9 cellular contexts compared by ENCODE assay signal in genomic region chr12:53352331-53353258, GRCh38. TPM values are rescaled to one million over a fixed set of nuclear protein-coding genes. Genes with fewer than 3 reads are reported as not detected.
DNase-seq lines count a peak whose midpoint lies in the region; ATAC-seq and TF ChIP-seq lines count a peak whose summit lies in the region.
"Had no signal": no experiment of that assay in that cellular context is flagged by ENCODE, and none has a peak within 500 bp of the region (broad histone marks: within the 10 kb centered on the region; RNA-seq: fewer than 3 reads in every experiment).

No MANE protein-coding gene starts in this region.

- peak; percentile 67 for ATAC-seq in HG03060 (IDR thresholded peaks at IDR 0.05; ENCODE audit: low read depth, unreplicated experiment)

- TF ChIP-seq CTCF in GM12873 (IDR thresholded peaks at IDR 0.05; ENCODE audit: insufficient read depth, low read depth, low read length, missing control alignments) = peak; percentile 87
- TF ChIP-seq CTCF in WI38 (IDR thresholded peaks at IDR 0.05; ENCODE audit: low read depth, low read length) = peak; percentile 60
- peak; percentile 81 to 87 for TF ChIP-seq CTCF in mammary epithelial cell (conservative IDR thresholded peaks at IDR 0.05 in 1 of 2, IDR thresholded peaks at IDR 0.05 in 1 of 2; ENCODE audit: extremely low read depth in 1 of 2, insufficient read depth in 1 of 2, low read depth in 1 of 2, low read length in 2 of 2)

- in situ Hi-C loops in mammary epithelial cell (cut with MboI; ENCODE audit: low sequenced_read_pairs in 2 of 2) = loop anchor here in 1 of 2 donors (10.0 kb wide), 1 partner anchor 62 kb away; no protein-coding TSS in a partner anchor

- no peak overlapping the region for H3K4me2 ChIP-seq in mammary epithelial cell (ENCODE audit: insufficient read depth, low read depth, low read length)

- WGBS in mammary epithelial cell (ENCODE audit: low coverage, missing lambda C conversion rate) = 51% methylated on average over 21 of the region's 22 CpGs

- H2AFZ ChIP-seq in mammary epithelial cell (ENCODE audit: low read depth, low read length) = peak overlapping the region; percentile 11

- no peak overlapping the region for H3K9ac ChIP-seq in mammary epithelial cell (ENCODE audit: insufficient read depth, low read length)

- no peaks in the 10 kb centered on the region for H3K79me2 ChIP-seq in mammary epithelial cell (ENCODE audit: insufficient read depth, low read length)

- BruUV-seq in mammary epithelial cell (replicated peaks; lab: Mats Ljungman, UMichigan) = no TSS peak

- H3K4me1 ChIP-seq in mammary epithelial cell (ENCODE audit: insufficient read depth, low read length) = no peaks in the 10 kb centered on the region

- no peaks in the 10 kb centered on the region for H3K36me3 ChIP-seq in mammary epithelial cell (ENCODE audit: insufficient read depth, low read length)

- H3K9me3 ChIP-seq in mammary epithelial cell (replicated peaks; ENCODE audit: insufficient read depth, low read length) = no peaks in the 10 kb centered on the region

- no peaks in the 10 kb centered on the region for H3K27me3 ChIP-seq in mammary epithelial cell (ENCODE audit: insufficient read depth, low read length)

- CTCF ChIA-PET in mammary epithelial cell (lab: Charles Lee; ENCODE audit: low non-redundant PET) = interaction anchor here (0.6 to 1.0 kb wide), 6 partner anchors 16 to 70 kb away, joined by 3 to 16 read pairs (median 5); no protein-coding TSS in a partner anchor

- H3K4me3 ChIP-seq in WI38 (ENCODE audit: low read depth, low read length) = no peak overlapping the region
- no peak overlapping the region for H3K4me3 ChIP-seq in mammary epithelial cell (replicated peaks in 1 of 3; ENCODE audit: insufficient read depth in 1 of 3, low read depth in 2 of 3, low read length in 3 of 3)

- intact Hi-C loops in mammary epithelial cell (cut with micrococcal nuclease) = loop anchor here (1.0 kb wide), 4 partner anchors 30 to 156 kb away; partner anchors contain the start of gene PCBP2

- no peaks in the 10 kb centered on the region for H4K20me1 ChIP-seq in mammary epithelial cell (ENCODE audit: insufficient read depth, low read length)

- no peak overlapping the region for H3K27ac ChIP-seq in mammary epithelial cell (ENCODE audit: insufficient read depth, low read depth, low read length)

- DNase-seq in NCI-H226 = peak; percentile 68
- DNase-seq in mammary epithelial cell = peak; percentile 72
- peak; percentile 96 for DNase-seq in islet precursor cell
- peak; percentile 60 to 84 for DNase-seq in stimulated activated CD4-positive, alpha-beta T cell treated with anti-CD3 and anti-CD28 coated beads, Interleukin-1b, Interleukin-23, amount 100 ng/mL, for 4 hours (ENCODE audit: low read depth in 2 of 2)
- no peak for DNase-seq in mesenteric fat pad (ENCODE audit: low spot score)

- dilution Hi-C loops in mammary epithelial cell (cut with HindIII; ENCODE audit: low sequenced_read_pairs) = no loop called here

RNA-seq across cellular contexts. Expression of gene SP7, which starts 16.4 kb away (rescaled TPM):
- total RNA-seq in mammary epithelial cell = not detected
- not detected for polyA plus RNA-seq in mammary epithelial cell
- not detected for polyA minus RNA-seq in mammary epithelial cell
- total RNA-seq in mesenteric fat pad = not detected
- total RNA-seq: subcutaneous adipose tissue had no signal

RNA-seq across cellular contexts. Expression of gene SP1, which starts 27.4 kb away (rescaled TPM):
- total RNA-seq in mammary epithelial cell = 10 to 100 TPM; 55.3 to 56.9 TPM
- 38.9 TPM for polyA plus RNA-seq in mammary epithelial cell
- polyA minus RNA-seq in mammary epithelial cell = 74.9 TPM
- total RNA-seq in mesenteric fat pad = 60.5 TPM

RNA-seq across cellular contexts. Expression of gene AAAS, which starts 31.2 kb away (rescaled TPM):
- total RNA-seq in mammary epithelial cell (10 to 100 TPM; 29.2 to 45.4 TPM), mesenteric fat pad (36.4 TPM)
- polyA plus RNA-seq in mammary epithelial cell = 58.3 TPM
- polyA minus RNA-seq in mammary epithelial cell = 84.3 TPM

RNA-seq across cellular contexts. Expression of gene MYG1, which starts 53.1 kb away (rescaled TPM):
- 10 to 100 TPM; 29.5 to 61.9 TPM for total RNA-seq in mammary epithelial cell
- polyA plus RNA-seq in mammary epithelial cell = 50.9 TPM
- polyA minus RNA-seq in mammary epithelial cell = 31.3 TPM
- 41.4 TPM for total RNA-seq in mesenteric fat pad

RNA-seq across cellular contexts. Expression of gene PFDN5, which starts 57.3 kb away (rescaled TPM):
- 100 to 1,000 TPM; 162 to 187 TPM for total RNA-seq in mammary epithelial cell
- polyA plus RNA-seq in mammary epithelial cell = 581 TPM
- 173 TPM for polyA minus RNA-seq in mammary epithelial cell
- total RNA-seq in mesenteric fat pad = 371 TPM
